Comparison of ENCODE assay signal across 10 cellular contexts in the genomic region with DNA sequence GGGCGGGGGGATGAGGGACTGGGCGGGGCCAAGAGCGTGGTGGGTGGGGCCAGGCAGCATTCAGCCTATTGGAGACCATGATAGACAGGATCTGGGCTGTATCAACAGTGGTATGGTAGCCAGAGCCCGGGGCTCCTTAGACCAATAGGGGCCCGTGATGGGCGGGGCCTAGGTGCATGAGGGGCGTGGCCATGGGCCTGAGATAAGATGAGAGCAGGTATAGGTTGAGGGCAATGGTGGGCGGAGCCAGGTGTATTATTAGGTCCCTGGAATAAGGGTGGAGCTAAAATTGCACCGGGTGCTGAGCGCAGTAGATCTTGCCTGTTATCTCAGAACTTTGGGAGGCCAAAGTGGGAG. TPM values are rescaled to one million over a fixed set of nuclear protein-coding genes. Genes with fewer than 3 reads are reported as not detected.
A peak's percentile ranks its signal among the peaks of the same experiment; 100 is the strongest.
DNase-seq lines count a peak whose midpoint lies in the region; ATAC-seq, FAIRE-seq and TF ChIP-seq lines count a peak whose summit lies in the region.
"Had no signal": no experiment of that assay in that cellular context is flagged by ENCODE, and none has a peak within 500 bp of the region (broad histone marks: within the 10 kb centered on the region; RNA-seq: fewer than 3 reads in every experiment).

No MANE protein-coding gene starts in this region.

- no TSS peak for BruUV-seq in GM12878 (replicated peaks; lab: Mats Ljungman, UMichigan)

- H3K9me3 ChIP-seq in GM12878 (replicated peaks; ENCODE audit: control insufficient read depth, insufficient read depth, low read length): no peaks in the 10 kb centered on the region
- H3K9me3 ChIP-seq: BLaER1 treated with 17β-estradiol and CSF1 and Interleukin-3, amounts not matched to agents 10 nM and 100 nM had no signal

- TF ChIP-seq EP300 in GM12878 (IDR thresholded peaks at IDR 0.05; ENCODE audit: borderline replicate concordance in 1 of 2, control insufficient read depth in 1 of 2, low read depth in 2 of 2, low read length in 2 of 2): no peak

- RAD21 ChIA-PET in GM12878 (lab: Charles Lee; ENCODE audit: unreplicated experiment): no interaction called here

- peaks cover 3% of the 10 kb centered on the region; the same call in 1 of the 2 replicates for H3K4me1 ChIP-seq in GM12878 (ENCODE audit: control insufficient read depth, insufficient read depth, low read length)

- no peak for TF ChIP-seq RAD21 in GM12878 (IDR thresholded peaks at IDR 0.05; ENCODE audit: insufficient read depth, low read depth, low read length)

- intact Hi-C loops in GM12878 (cut with micrococcal nuclease; ENCODE audit: unreplicated experiment): no loop called here

- no peak overlapping the region for H2AFZ ChIP-seq in GM12878 (ENCODE audit: control insufficient read depth, low read depth, low read length)

- no peak for TF ChIP-seq POLR2A in GM12878 (IDR thresholded peaks at IDR 0.05; ENCODE audit: low read depth, low read length)

- H3K9ac ChIP-seq in GM12878 (ENCODE audit: control insufficient read depth, insufficient read depth, low read length): no peak overlapping the region
- H3K9ac ChIP-seq: BLaER1 treated with 17β-estradiol and CSF1 and Interleukin-3, amounts not matched to agents 10 nM and 100 nM had no signal

- peaks cover 0 to 1% of the 10 kb centered on the region in 2 experiments; a peak in 1 of 4 replicates for H3K36me3 ChIP-seq in GM12878 (ENCODE audit: control insufficient read depth in 2 of 2, insufficient read depth in 2 of 2, low read length in 1 of 2)

- POLR2A ChIA-PET in GM12878 (lab: Charles Lee): no interaction called here

- H4K20me1 ChIP-seq in GM12878 (ENCODE audit: control insufficient read depth, insufficient read depth): no peaks in the 10 kb centered on the region

- no peaks in the 10 kb centered on the region for H3K27me3 ChIP-seq in GM12878 (replicated peaks in 1 of 2; ENCODE audit: control insufficient read depth in 2 of 2, insufficient read depth in 2 of 2, low read length in 1 of 2)
- H3K27me3 ChIP-seq: BLaER1 treated with 17β-estradiol and CSF1 and Interleukin-3, amounts not matched to agents 10 nM and 100 nM had no signal

- CTCF ChIA-PET in GM12878 (lab: Yijun Ruan, JAX): interaction anchor here (1.3 kb wide), 1 partner anchor 178 kb away, joined by 3 read pairs; no protein-coding TSS in a partner anchor

- SMC1A ChIA-PET in GM12878 (lab: Charles Lee; ENCODE audit: uncharacterized antibody, unreplicated experiment): no interaction called here

- FAIRE-seq in GM12878 (lab: Jason Lieb, UNC): peak; percentile 83
- FAIRE-seq: endometrium had no signal

- H3K27ac ChIP-seq in GM12878 (ENCODE audit: control insufficient read depth, insufficient read depth): no peak overlapping the region
- H3K27ac ChIP-seq: BLaER1 treated with 17β-estradiol and CSF1 and Interleukin-3, amounts not matched to agents 10 nM and 100 nM had no signal

- 0 out of 2 replicates have a peak, but pooled peaks cover under 1% of the 10 kb centered on the region for H3K79me2 ChIP-seq in GM12878 (ENCODE audit: control insufficient read depth, insufficient read depth, low read length)

- ATAC-seq in GM12878 (peak; percentile 77), GM19023 (IDR thresholded peaks at IDR 0.05; ENCODE audit: unreplicated experiment) (no peak), HG02852 (IDR thresholded peaks at IDR 0.05; ENCODE audit: unreplicated experiment) (no peak)

- WGBS in GM12878 (ENCODE audit: insufficient coverage, insufficient replicate concordance, low lambda C conversion rate, missing lambda C conversion rate): 35% methylated on average over 10 of the region's 10 CpGs

- no peak overlapping the region for H3K4me2 ChIP-seq in GM12878 (ENCODE audit: control insufficient read depth, insufficient read depth)

- peak; percentile 70 for DNase-seq in NCI-H82 (lab: John Stamatoyannopoulos, UW)
- DNase-seq in NCI-H82 treated with DMSO at 0.1 percent for 48 hours (lab: John Stamatoyannopoulos, UW; ENCODE audit: unreplicated experiment): no peak
- peak; percentile 81 for DNase-seq in RKO (ENCODE audit: low spot score)
- DNase-seq in GM12878 (ENCODE audit: low read depth, low spot score): no peak
- peak; percentile 65 for DNase-seq in stimulated activated CD4-positive, alpha-beta T cell treated with anti-CD3 and anti-CD28 coated beads, Interleukin-4, amount 100 ng/mL, for 24 hours
- DNase-seq in NCI-H524 treated with DMSO at 0.1 percent for 48 hours (lab: John Stamatoyannopoulos, UW): no peak

- no peak for TF ChIP-seq CTCF in GM12878 (IDR thresholded peaks at IDR 0.05 in 2 of 3, conservative IDR thresholded peaks at IDR 0.05 in 1 of 3; ENCODE audit: control insufficient read depth in 2 of 3, extremely low read depth in 1 of 3, insufficient read depth in 1 of 3, low read depth in 3 of 3, low read length in 3 of 3)

- no peak overlapping the region for H3K4me3 ChIP-seq in GM12878
- H3K4me3 ChIP-seq: BLaER1 treated with 17β-estradiol and CSF1 and Interleukin-3, amounts not matched to agents 10 nM and 100 nM had no signal

- in situ Hi-C loops in GM12878 (cut with MboI): no loop called here

RNA-seq across cellular contexts. Expression of a gene that starts 5.3 kb away (rescaled TPM):
- total RNA-seq in GM12878 (2013; cell fraction: nucleolus; rRNA removed): 50.3 and 55.4 TPM in 2 replicates
- 14.9 and 18.1 TPM in 2 replicates for total RNA-seq in GM12878 (2014; rRNA removed)
- 5.6 and 7.6 TPM in 2 replicates for total RNA-seq in GM12878 (2014; rRNA removed; fragmentation: Illumina TruSeq; extraction: Trizol)
- total RNA-seq in GM12878 (2021): 38.7 and 49.5 TPM in 2 replicates
- polyA plus RNA-seq in GM12878 (2011; ENCODE audit: low read depth): 16.4 TPM
- polyA plus RNA-seq in GM12878 (2011; rRNA removed): 3.3 and 5.5 TPM in 2 replicates
- 7.0 and 10.0 TPM in 2 replicates for polyA plus RNA-seq in GM12878 (2011; cell fraction: cytosol; rRNA removed)
- polyA plus RNA-seq in GM12878 (2011; cell fraction: nucleus; rRNA removed): 81.6 and 107 TPM in 2 replicates
- polyA plus RNA-seq in GM12878 (2012): 15.2 and 21.6 TPM in 2 replicates
- 4.6 and 11.4 TPM in 2 replicates for polyA plus RNA-seq in GM12878 (2014; fragmentation: Illumina TruSeq; extraction: Trizol)
- 1 to 10 TPM; 1.0 to 2.9 TPM for polyA plus RNA-seq in GM12878 (2014; fragmentation: Nextera tagmentation; extraction: Ambion mirVana)
- polyA plus RNA-seq in GM12878 (2014; rRNA removed): 26.9 and 36.5 TPM in 2 replicates
- 10 to 100 TPM; 22.0 to 22.1 TPM for polyA plus RNA-seq in GM12878 (2016; fragmentation: Nextera tagmentation; extraction: Ambion mirVana)
- polyA minus RNA-seq in GM12878 (2011; rRNA and poly(A)+ RNA removed): 4.3 and 9.4 TPM in 2 replicates
- polyA minus RNA-seq in GM12878 (2011; cell fraction: cytosol; rRNA and poly(A)+ RNA removed): 5.8 and 7.9 TPM in 2 replicates
- 24.3 and 39.7 TPM in 2 replicates for polyA minus RNA-seq in GM12878 (2011; cell fraction: nucleus; rRNA and poly(A)+ RNA removed)

RNA-seq across cellular contexts. Expression of a gene that starts 18.8 kb away (rescaled TPM):
- total RNA-seq in GM12878 (2013; cell fraction: nucleolus; rRNA removed): 28.5 and 30.8 TPM in 2 replicates
- total RNA-seq in GM12878 (2014; rRNA removed) (154 and 195 TPM in 2 replicates), GM12878 (2014; rRNA removed; fragmentation: Illumina TruSeq; extraction: Trizol) (95.8 and 115 TPM in 2 replicates), GM12878 (2021) (289 and 311 TPM in 2 replicates)
- polyA plus RNA-seq in GM12878 (2011; ENCODE audit: low read depth): 64.3 TPM
- polyA plus RNA-seq in GM12878 (2011; rRNA removed) (28.6 and 54.2 TPM in 2 replicates), GM12878 (2014; fragmentation: Illumina TruSeq; extraction: Trizol) (60.1 and 168 TPM in 2 replicates), GM12878 (2014; fragmentation: Nextera tagmentation; extraction: Ambion mirVana) (10 to 100 TPM; 34.7 to 42.5 TPM), GM12878 (2014; rRNA removed) (177 and 213 TPM in 2 replicates), GM12878 (2016; fragmentation: Nextera tagmentation; extraction: Ambion mirVana) (100 to 1,000 TPM; 269 to 273 TPM)
- polyA plus RNA-seq in GM12878 (2011; cell fraction: cytosol; rRNA removed): 104 and 118 TPM in 2 replicates
- polyA plus RNA-seq in GM12878 (2011; cell fraction: nucleus; rRNA removed): 80.2 and 133 TPM in 2 replicates
- polyA plus RNA-seq in GM12878 (2012): 117 and 149 TPM in 2 replicates
- 71.8 and 98.5 TPM in 2 replicates for polyA minus RNA-seq in GM12878 (2011; rRNA and poly(A)+ RNA removed)
- polyA minus RNA-seq in GM12878 (2011; cell fraction: cytosol; rRNA and poly(A)+ RNA removed): 91.4 and 128 TPM in 2 replicates
- 14.9 and 31.0 TPM in 2 replicates for polyA minus RNA-seq in GM12878 (2011; cell fraction: nucleus; rRNA and poly(A)+ RNA removed)

RNA-seq across cellular contexts. Expression of a gene that starts 21.7 kb away (rescaled TPM):
- total RNA-seq in GM12878 (2013; cell fraction: nucleolus; rRNA removed): 190 and 196 TPM in 2 replicates
- total RNA-seq in GM12878 (2014; rRNA removed) (116 and 146 TPM in 2 replicates), GM12878 (2014; rRNA removed; fragmentation: Illumina TruSeq; extraction: Trizol) (21.4 and 26.2 TPM in 2 replicates), GM12878 (2021) (142 and 151 TPM in 2 replicates)
- polyA plus RNA-seq in GM12878 (2011; ENCODE audit: low read depth): 33.0 TPM
- polyA plus RNA-seq in GM12878 (2011; rRNA removed) (20.8 and 53.2 TPM in 2 replicates), GM12878 (2014; fragmentation: Illumina TruSeq; extraction: Trizol) (1.4 and 9.8 TPM in 2 replicates), GM12878 (2014; fragmentation: Nextera tagmentation; extraction: Ambion mirVana) (1 to 10 TPM; 1.4 to 7.8 TPM), GM12878 (2014; rRNA removed) (96.0 and 125 TPM in 2 replicates), GM12878 (2016; fragmentation: Nextera tagmentation; extraction: Ambion mirVana) (10 to 100 TPM; 66.6 to 82.6 TPM)
- polyA plus RNA-seq in GM12878 (2011; cell fraction: cytosol; rRNA removed): 64.0 and 103 TPM in 2 replicates
- 223 and 275 TPM in 2 replicates for polyA plus RNA-seq in GM12878 (2011; cell fraction: nucleus; rRNA removed)
- polyA plus RNA-seq in GM12878 (2012): 85.3 and 105 TPM in 2 replicates
- 36.0 and 96.7 TPM in 2 replicates for polyA minus RNA-seq in GM12878 (2011; rRNA and poly(A)+ RNA removed)
- 45.4 and 45.7 TPM in 2 replicates for polyA minus RNA-seq in GM12878 (2011; cell fraction: cytosol; rRNA and poly(A)+ RNA removed)
- 32.4 and 52.2 TPM in 2 replicates for polyA minus RNA-seq in GM12878 (2011; cell fraction: nucleus; rRNA and poly(A)+ RNA removed)

RNA-seq across cellular contexts. Expression of a gene that starts 23.9 kb away (rescaled TPM):
- total RNA-seq in GM12878 (2013; cell fraction: nucleolus; rRNA removed): not detected in 2 replicates
- total RNA-seq in GM12878 (2014; rRNA removed) (not detected in 2 replicates), GM12878 (2014; rRNA removed; fragmentation: Illumina TruSeq; extraction: Trizol) (not detected in 2 replicates), GM12878 (2021) (not detected in 2 replicates)
- polyA plus RNA-seq in GM12878 (2011; ENCODE audit: low read depth): not detected
- polyA plus RNA-seq in GM12878 (2011; rRNA removed) (not detected in 2 replicates), GM12878 (2014; fragmentation: Illumina TruSeq; extraction: Trizol) (not detected in 2 replicates), GM12878 (2014; fragmentation: Nextera tagmentation; extraction: Ambion mirVana) (not detected), GM12878 (2014; rRNA removed) (not detected in 2 replicates), GM12878 (2016; fragmentation: Nextera tagmentation; extraction: Ambion mirVana) (not detected)
- polyA plus RNA-seq in GM12878 (2011; cell fraction: cytosol; rRNA removed): not detected in 2 replicates
- polyA plus RNA-seq in GM12878 (2011; cell fraction: nucleus; rRNA removed): not detected in 2 replicates
- polyA plus RNA-seq in GM12878 (2012): not detected in 2 replicates
- 1,322 TPM in 1 of 2 replicates, not detected in the other for polyA minus RNA-seq in GM12878 (2011; rRNA and poly(A)+ RNA removed)
- not detected in 2 replicates for polyA minus RNA-seq in GM12878 (2011; cell fraction: cytosol; rRNA and poly(A)+ RNA removed)
- polyA minus RNA-seq in GM12878 (2011; cell fraction: nucleus; rRNA and poly(A)+ RNA removed): under 0.01 TPM in 1 of 2 replicates, not detected in the other

RNA-seq across cellular contexts. Expression of a gene that starts 24.3 kb away (rescaled TPM):
- total RNA-seq in GM12878 (2013; cell fraction: nucleolus; rRNA removed): 180 and 203 TPM in 2 replicates
- total RNA-seq in GM12878 (2014; rRNA removed) (120 and 143 TPM in 2 replicates), GM12878 (2014; rRNA removed; fragmentation: Illumina TruSeq; extraction: Trizol) (28.6 and 32.3 TPM in 2 replicates), GM12878 (2021) (144 and 155 TPM in 2 replicates)
- 27.3 TPM for polyA plus RNA-seq in GM12878 (2011; ENCODE audit: low read depth)
- polyA plus RNA-seq in GM12878 (2011; rRNA removed) (35.7 and 77.7 TPM in 2 replicates), GM12878 (2014; fragmentation: Illumina TruSeq; extraction: Trizol) (10.5 and 33.2 TPM in 2 replicates), GM12878 (2014; fragmentation: Nextera tagmentation; extraction: Ambion mirVana) (under 1 TPM; 0.43 to 0.86 TPM), GM12878 (2014; rRNA removed) (184 and 247 TPM in 2 replicates), GM12878 (2016; fragmentation: Nextera tagmentation; extraction: Ambion mirVana) (10 to 100 TPM; 54.4 to 69.6 TPM)
- 90.0 and 162 TPM in 2 replicates for polyA plus RNA-seq in GM12878 (2011; cell fraction: cytosol; rRNA removed)
- polyA plus RNA-seq in GM12878 (2011; cell fraction: nucleus; rRNA removed): 970 and 990 TPM in 2 replicates
- 108 and 115 TPM in 2 replicates for polyA plus RNA-seq in GM12878 (2012)
- 44.8 and 49.7 TPM in 2 replicates for polyA minus RNA-seq in GM12878 (2011; rRNA and poly(A)+ RNA removed)
- polyA minus RNA-seq in GM12878 (2011; cell fraction: cytosol; rRNA and poly(A)+ RNA removed): 18.7 and 26.3 TPM in 2 replicates
- 57.7 and 78.5 TPM in 2 replicates for polyA minus RNA-seq in GM12878 (2011; cell fraction: nucleus; rRNA and poly(A)+ RNA removed)

Comparison
In these comparisons a context has a peak if more than half of its experiments do, and no peak if none do; other contexts are left out.
1. DNase-seq: peak in NCI-H82 (single experiment), RKO (single experiment) and stimulated activated CD4-positive, alpha-beta T cell treated with anti-CD3 and anti-CD28 coated beads, Interleukin-4, amount 100 ng/mL, for 24 hours (single experiment); none in NCI-H82 treated with DMSO at 0.1 percent for 48 hours (single experiment), GM12878 (single experiment) and NCI-H524 treated with DMSO at 0.1 percent for 48 hours (single experiment).